In the genomic region with DNA sequence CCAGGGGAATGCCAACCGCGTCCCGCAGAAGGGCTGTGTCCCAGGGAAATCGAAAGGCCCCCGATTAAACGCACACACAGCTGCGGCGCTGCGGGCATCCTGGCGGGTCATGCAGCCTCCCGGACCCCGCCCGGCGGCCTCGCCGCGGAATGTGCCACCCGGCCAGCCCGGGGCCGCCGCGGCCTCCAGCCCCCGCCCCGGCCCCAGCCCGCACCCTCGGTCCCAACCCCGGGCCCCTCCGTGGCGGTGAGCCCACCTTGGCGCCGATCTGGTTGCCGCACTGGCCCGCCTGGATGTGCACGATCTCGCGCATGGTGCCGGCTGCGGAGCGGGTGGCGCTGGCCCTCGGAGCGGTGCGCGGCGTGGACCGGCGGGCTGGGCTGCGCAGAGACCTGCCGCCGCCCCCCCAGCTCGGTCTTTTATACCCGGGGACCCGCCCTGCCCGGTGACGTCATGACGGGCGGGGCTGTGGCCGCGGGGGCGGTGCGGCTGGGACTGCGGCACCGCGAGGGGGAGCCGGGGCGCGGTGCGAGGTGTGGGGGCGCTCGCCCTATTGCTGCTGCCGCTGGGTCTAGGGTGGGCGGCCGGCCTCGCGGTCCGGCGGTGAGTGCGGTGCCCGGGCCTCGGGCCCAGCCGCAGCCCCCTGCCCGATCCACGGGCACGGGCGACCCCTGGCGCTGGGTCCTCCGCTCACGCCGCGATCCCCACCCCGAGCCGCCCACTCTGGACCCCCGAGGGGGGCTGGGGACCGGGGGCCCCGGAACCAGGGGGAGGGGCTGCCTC, we compare ENCODE assay signal across 8 cellular contexts. TPM values are rescaled to one million over a fixed set of nuclear protein-coding genes. Genes with fewer than 3 reads are reported as not detected.
DNase-seq lines count a peak whose midpoint lies in the region; ATAC-seq and TF ChIP-seq lines count a peak whose summit lies in the region.

A gene (minus strand): TSS at position 394 of the 783 bp plus-strand sequence. CDS start 81 bp downstream, at position 313.

- H3K4me2 ChIP-seq in parathyroid adenoma (ENCODE audit: low read length): peak within 1 kb of the TSS; percentile 89

- peaks cover 27% of the 10 kb centered on the region for H3K4me1 Mint-ChIP-seq in activated naive CD8-positive, alpha-beta T cell treated with anti-CD3 and anti-CD28 coated beads for 36 hours

- H3K36me3 ChIP-seq in parathyroid adenoma (ENCODE audit: control insufficient read depth, insufficient read depth, low read length): no peaks in the 10 kb centered on the region
- H3K36me3 ChIP-seq in tibial artery: peaks cover 0 to 22% (median 8%) of the 10 kb centered on the region in 3 donors

- peaks cover 13% of the 10 kb centered on the region for H3K27me3 Mint-ChIP-seq in activated naive CD8-positive, alpha-beta T cell treated with anti-CD3 and anti-CD28 coated beads for 36 hours

- peak; percentile 39 for DNase-seq in DMS53 treated with DMSO at 0.1 percent for 48 hours (lab: John Stamatoyannopoulos, UW; ENCODE audit: unreplicated experiment)
- peak; percentile 82 for DNase-seq in HuH-7 (ENCODE audit: low spot score)
- peak; percentile 39 for DNase-seq in SKM-1 (lab: John Stamatoyannopoulos, UW; ENCODE audit: unreplicated experiment)
- DNase-seq in activated naive CD8-positive, alpha-beta T cell treated with anti-CD3 and anti-CD28 coated beads for 36 hours: peak; percentile 87
- peak; percentile 93 for DNase-seq in Right ventricle myocardium inferior (ENCODE audit: missing footprints)
- peak; percentile 71 to 91 for DNase-seq in tibial artery

- no peak within 1 kb of the TSS for H3K9ac ChIP-seq in parathyroid adenoma

- ATAC-seq in GM21447 (IDR thresholded peaks at IDR 0.05; ENCODE audit: unreplicated experiment) (peak; percentile 69), Right ventricle myocardium inferior (peak; percentile 93)

- H3K4me3 ChIP-seq in parathyroid adenoma (ENCODE audit: low read depth, low read length) (peak within 1 kb of the TSS; percentile 68), tibial artery (peak within 1 kb of the TSS; percentile 96 to 100)

- peak within 1 kb of the TSS; percentile 56 for H3K27ac ChIP-seq in parathyroid adenoma
- H3K27ac ChIP-seq in tibial artery: peak within 1 kb of the TSS; percentile 97 to 100

- H3K4me1 ChIP-seq in parathyroid adenoma: no peaks in the 10 kb centered on the region
- H3K4me1 ChIP-seq in tibial artery: peaks cover 0 to 11% (median 6%) of the 10 kb centered on the region in 4 donors

- peak within 1 kb of the TSS; percentile 79 for H3K4me3 Mint-ChIP-seq in activated naive CD8-positive, alpha-beta T cell treated with anti-CD3 and anti-CD28 coated beads for 36 hours

- no peaks in the 10 kb centered on the region for H3K9me3 ChIP-seq in parathyroid adenoma (ENCODE audit: control insufficient read depth, low read length)
- H3K9me3 ChIP-seq in tibial artery: no peaks in the 10 kb centered on the region

- TF ChIP-seq CTCF in parathyroid adenoma (IDR thresholded peaks at IDR 0.05): peak; percentile 47
- TF ChIP-seq CTCF in tibial artery (IDR thresholded peaks at IDR 0.05): peak; percentile 47 to 48

- H2AFZ ChIP-seq in parathyroid adenoma: peak within 1 kb of the TSS; percentile 97

- H3K27ac Mint-ChIP-seq in activated naive CD8-positive, alpha-beta T cell treated with anti-CD3 and anti-CD28 coated beads for 36 hours: peak within 1 kb of the TSS; percentile 72

- peaks cover 7% of the 10 kb centered on the region for H3K9me3 Mint-ChIP-seq in activated naive CD8-positive, alpha-beta T cell treated with anti-CD3 and anti-CD28 coated beads for 36 hours

- H3K79me2 ChIP-seq in parathyroid adenoma: no peaks in the 10 kb centered on the region

- H3K36me3 Mint-ChIP-seq in activated naive CD8-positive, alpha-beta T cell treated with anti-CD3 and anti-CD28 coated beads for 36 hours: no peaks in the 10 kb centered on the region

- intact Hi-C loops in Right ventricle myocardium inferior (cut with DNase I) (loop anchor here (2.0 kb wide), 1 partner anchor 31 kb away; no protein-coding TSS in a partner anchor), tibial artery (cut with DNase I; ENCODE audit: low total_unique reads) (loop anchor here (10.0 kb wide), 1 partner anchor 87 kb away; no protein-coding TSS in a partner anchor)

- H3K27me3 ChIP-seq in parathyroid adenoma (ENCODE audit: control insufficient read depth, insufficient read depth, low read length): no peaks in the 10 kb centered on the region
- H3K27me3 ChIP-seq in tibial artery: no peaks in the 10 kb centered on the region

RNA-seq across cellular contexts. Expression of the gene that starts here (rescaled TPM):
- 1 to 10 TPM; 1.8 to 2.0 TPM for total RNA-seq in activated naive CD8-positive, alpha-beta T cell treated with anti-CD3 and anti-CD28 coated beads for 36 hours
- total RNA-seq in Right ventricle myocardium inferior: 25.0 TPM

Comparison
In these comparisons a context has a peak if more than half of its experiments do, and no peak if none do; other contexts are left out.
1. Peak in every context shown above with its lines: DNase-seq, ATAC-seq, H3K4me3 ChIP-seq and H3K27ac ChIP-seq.
2. DNase-seq: peak in every context shown above with its lines; median percentile 93 in Right ventricle myocardium inferior; 87 in activated naive CD8-positive, alpha-beta T cell treated with anti-CD3 and anti-CD28 coated beads for 36 hours; 82 in HuH-7; 81 in tibial artery; 39 in DMS53 treated with DMSO at 0.1 percent for 48 hours; 39 in SKM-1.